Comparison of ENCODE assay signal across 14 cellular contexts in genomic region chr9:113585555-113585954, GRCh38.
A peak's percentile ranks its signal among the peaks of the same experiment; 100 is the strongest.
DNase-seq lines count a peak whose midpoint lies in the region; ATAC-seq, FAIRE-seq and TF ChIP-seq lines count a peak whose summit lies in the region.
"Had no signal": no experiment of that assay in that cellular context is flagged by ENCODE, and none has a peak within 500 bp of the region (broad histone marks: within the 10 kb centered on the region; RNA-seq: fewer than 3 reads in every experiment).

No MANE protein-coding gene starts in this region.

- H4K8ac ChIP-seq in H1 (ENCODE audit: extremely low read depth, insufficient read depth, low read length): no peak overlapping the region; the same call in 1 of the 2 replicates

- DNase-seq in T-helper 2 cell treated with Interferon-gamma antibody and Interleukin-4, amounts not matched to agents 5 μg/mL and 100 μg/mL, for 36 hours (ENCODE audit: low spot score): no peak
- DNase-seq in T-helper 2 cell: no peak
- no peak for DNase-seq in RWPE1 (ENCODE audit: low spot score)
- no peak for DNase-seq in H1 (ENCODE audit: low read depth in 1 of 2, low spot score in 2 of 2)
- DNase-seq in osteoblast (ENCODE audit: insufficient read length, low spot score, missing footprints): peak; percentile 32
- DNase-seq in NCI-H1092 treated with DMSO at 0.1 percent for 48 hours (lab: John Stamatoyannopoulos, UW): no peak
- no peak for DNase-seq in G401 (ENCODE audit: low spot score)
- DNase-seq: EL, NCI-H82, RPMI8226 had no signal

- H4K91ac ChIP-seq in H1 (replicated peaks; ENCODE audit: insufficient read length, low read length): no peak overlapping the region

- H3K27ac ChIP-seq in RWPE1 (peak overlapping the region; percentile 50), H1 (ENCODE audit: low read depth, low read length) (no peak overlapping the region), osteoblast (ENCODE audit: low read depth, low read length) (no peak overlapping the region)
- H3K27ac ChIP-seq: hepatocyte, tibial nerve had no signal

- TF ChIP-seq POLR2A in H1 (IDR thresholded peaks at IDR 0.05; ENCODE audit: control extremely low read depth in 1 of 2, low read depth in 2 of 2, low read length in 2 of 2): no peak

- H3K14ac ChIP-seq in H1 (ENCODE audit: insufficient read length): no peak overlapping the region

- H2BK5ac ChIP-seq in H1 (ENCODE audit: low read depth, low read length): 0 out of 2 replicates have a peak overlapping the region, but pooled peaks have one; percentile 44

- peaks cover 33% of the 10 kb centered on the region for H3K36me3 Mint-ChIP-seq in T-helper 2 cell treated with Interferon-gamma antibody and Interleukin-4, amounts not matched to agents 5 μg/mL and 100 μg/mL, for 36 hours (ENCODE audit: low read depth)

- WGBS in H1 (ENCODE audit: extremely low coverage in 1 of 2, insufficient coverage in 1 of 2, insufficient read length in 1 of 2, insufficient replicate concordance in 2 of 2, low coverage in 1 of 2, low lambda C conversion rate in 2 of 2, missing lambda C conversion rate in 1 of 2), 2 experiments: 92% methylated on average over 2 of the region's 2 CpGs; no CpG with 5 or more reads in 1 of the 2 experiments

- no peak for TF ChIP-seq RAD21 in H1 (IDR thresholded peaks at IDR 0.05 in 1 of 2, conservative IDR thresholded peaks at IDR 0.05 in 1 of 2; ENCODE audit: low read depth in 2 of 2, low read length in 2 of 2)

- H4K20me1 ChIP-seq in H1 (replicated peaks in 1 of 2; ENCODE audit: control insufficient read depth in 1 of 2, insufficient read depth in 2 of 2, low read length in 2 of 2) (no peaks in the 10 kb centered on the region), osteoblast (ENCODE audit: insufficient read depth, low read length) (no peaks in the 10 kb centered on the region)

- H3K27ac Mint-ChIP-seq in T-helper 2 cell treated with Interferon-gamma antibody and Interleukin-4, amounts not matched to agents 5 μg/mL and 100 μg/mL, for 36 hours: peak overlapping the region; percentile 12

- H2BK20ac ChIP-seq in H1 (ENCODE audit: low read length): no peak overlapping the region

- no peaks in the 10 kb centered on the region for H3K9me3 Mint-ChIP-seq in T-helper 2 cell treated with Interferon-gamma antibody and Interleukin-4, amounts not matched to agents 5 μg/mL and 100 μg/mL, for 36 hours

- H3K27me3 Mint-ChIP-seq in T-helper 2 cell treated with Interferon-gamma antibody and Interleukin-4, amounts not matched to agents 5 μg/mL and 100 μg/mL, for 36 hours (ENCODE audit: low read depth): no peaks in the 10 kb centered on the region

- H3K9me3 ChIP-seq in H1 (ENCODE audit: insufficient read depth in 2 of 2, low read depth in 1 of 2, low read length in 1 of 2) (no peaks in the 10 kb centered on the region), osteoblast (ENCODE audit: low read depth, low read length) (no peaks in the 10 kb centered on the region)
- H3K9me3 ChIP-seq: tibial nerve had no signal

- TF ChIP-seq EP300 in H1 (IDR thresholded peaks at IDR 0.05; ENCODE audit: borderline replicate concordance in 1 of 2, low read depth in 2 of 2, low read length in 2 of 2): no peak

- H3K9ac ChIP-seq in H1 (replicated peaks in 1 of 4; ENCODE audit: extremely low read depth in 1 of 4, low read depth in 3 of 4, low read length in 3 of 4): no peak overlapping the region

- no peaks in the 10 kb centered on the region for H3K79me1 ChIP-seq in H1 (ENCODE audit: low read depth, low read length)

- no peak for TF ChIP-seq CTCF in RWPE1 (conservative IDR thresholded peaks at IDR 0.05; ENCODE audit: low read depth)
- TF ChIP-seq CTCF in H1 (IDR thresholded peaks at IDR 0.05; ENCODE audit: control extremely low read depth in 1 of 3, insufficient read depth in 1 of 3, low read depth in 1 of 3, low read length in 3 of 3): no peak
- no peak for TF ChIP-seq CTCF in osteoblast (IDR thresholded peaks at IDR 0.05; ENCODE audit: extremely low read depth, low read depth, low read length)

- no peak overlapping the region for H3K56ac ChIP-seq in H1 (replicated peaks; ENCODE audit: insufficient read length, low read depth, low read length)

- CTCF ChIA-PET in RWPE1 (lab: Yijun Ruan, JAX) (interaction anchor here (1.4 kb wide), 1 partner anchor 139 kb away, joined by 3 read pairs; no protein-coding TSS in a partner anchor), H1 (lab: Charles Lee; ENCODE audit: partially characterized antibody) (interaction anchor here (0.9 to 28.3 kb wide), 6 partner anchors 67 to 610 kb away, joined by 3 to 1065 read pairs (median 5); partner anchors contain the start of genes C9orf43, CDC26, POLE3 and PRPF4)

- H3K4me1 ChIP-seq in H1 (replicated peaks in 1 of 4; ENCODE audit: control insufficient read depth in 3 of 4, insufficient read depth in 4 of 4, low read length in 3 of 4): no peaks in the 10 kb centered on the region
- peaks cover 16% of the 10 kb centered on the region for H3K4me1 ChIP-seq in osteoblast (ENCODE audit: insufficient read depth, low read length)

- H2BK15ac ChIP-seq in H1 (ENCODE audit: low read length): no peak overlapping the region

- no peak overlapping the region for H2BK120ac ChIP-seq in H1 (replicated peaks; ENCODE audit: low read depth, low read length)

- no peak overlapping the region for H2AFZ ChIP-seq in H1 (ENCODE audit: low read length)
- no peak overlapping the region for H2AFZ ChIP-seq in osteoblast (ENCODE audit: low read length)
- H2AFZ ChIP-seq: hepatocyte had no signal

- no peaks in the 10 kb centered on the region for H3K79me2 ChIP-seq in H1 (ENCODE audit: control insufficient read depth in 1 of 2, insufficient read depth in 2 of 2, low read length in 2 of 2)
- H3K79me2 ChIP-seq in osteoblast (ENCODE audit: insufficient read depth, low read length): peaks cover 14% of the 10 kb centered on the region
- H3K79me2 ChIP-seq: hepatocyte had no signal

- peaks cover 58% of the 10 kb centered on the region for H3K4me1 Mint-ChIP-seq in T-helper 2 cell treated with Interferon-gamma antibody and Interleukin-4, amounts not matched to agents 5 μg/mL and 100 μg/mL, for 36 hours (ENCODE audit: low read depth)

- H3K4me3 Mint-ChIP-seq in T-helper 2 cell treated with Interferon-gamma antibody and Interleukin-4, amounts not matched to agents 5 μg/mL and 100 μg/mL, for 36 hours: no peak overlapping the region

- H3K36me3 ChIP-seq in H1 (ENCODE audit: control insufficient read depth in 2 of 4, insufficient read depth in 4 of 4, low read length in 3 of 4) (peaks cover 0 to 4% (median 0%) of the 10 kb centered on the region in 4 experiments; a peak in 2 of 8 replicates), osteoblast (ENCODE audit: insufficient read depth, low read length) (peaks cover 30% of the 10 kb centered on the region)

- H3K27me3 ChIP-seq in H1 (replicated peaks in 1 of 4; ENCODE audit: control insufficient read depth in 3 of 4, extremely low read depth in 1 of 4, insufficient read depth in 3 of 4, low read length in 3 of 4) (no peaks in the 10 kb centered on the region), osteoblast (ENCODE audit: insufficient read depth, low read length) (no peaks in the 10 kb centered on the region)
- H3K27me3 ChIP-seq: hepatocyte, tibial nerve had no signal

- no peak overlapping the region for H3K4ac ChIP-seq in H1 (replicated peaks; ENCODE audit: insufficient read length, low read depth, low read length)

- H4K5ac ChIP-seq in H1 (ENCODE audit: insufficient read length, low read depth, low read length): no peak overlapping the region

- in situ Hi-C loops in G401 (cut with HindIII; ENCODE audit: low sequenced_read_pairs): no loop called here

- ATAC-seq in HG03108 (IDR thresholded peaks at IDR 0.05; ENCODE audit: unreplicated experiment): no peak

- H3K23me2 ChIP-seq in H1 (ENCODE audit: low read depth, low read length): peaks cover 2% of the 10 kb centered on the region; the same call in 1 of the 2 replicates

- no peak overlapping the region for H3K18ac ChIP-seq in H1 (ENCODE audit: extremely low read depth, low read length)

- no peak for FAIRE-seq in H1 (lab: Jason Lieb, UNC)
- FAIRE-seq: HTR-8/SVneo had no signal

- no peak overlapping the region for H2AK5ac ChIP-seq in H1 (ENCODE audit: low read depth, low read length)

- no peak overlapping the region for H2BK12ac ChIP-seq in H1 (ENCODE audit: low read depth, low read length)

- POLR2A ChIA-PET in RWPE1 (lab: Yijun Ruan, JAX; ENCODE audit: low non-redundant PET) (interaction anchor here (0.6 to 1.3 kb wide), 2 partner anchors 20 to 116 kb away, joined by 6 to 10 read pairs; no protein-coding TSS in a partner anchor), H1 (lab: Charles Lee; ENCODE audit: partially characterized antibody) (no interaction called here)

- H3K4me2 ChIP-seq in H1 (ENCODE audit: insufficient read depth in 1 of 2, low read depth in 2 of 2, low read length in 2 of 2) (no peak overlapping the region), osteoblast (ENCODE audit: insufficient read depth, low read length) (no peak overlapping the region)
- H3K4me2 ChIP-seq: hepatocyte had no signal

- H3K23ac ChIP-seq in H1 (ENCODE audit: insufficient read length): no peak overlapping the region

- H3K4me3 ChIP-seq in H1 (ENCODE audit: extremely low read depth in 1 of 4, insufficient read depth in 2 of 4, low read depth in 3 of 4, low read length in 4 of 4) (no peak overlapping the region), osteoblast (ENCODE audit: insufficient read depth, low read length) (no peak overlapping the region)
- H3K4me3 ChIP-seq: hepatocyte, tibial nerve had no signal

TF ChIP-seq in H1, 55 proteins besides CTCF, POLR2A, EP300 and RAD21:
- TF ChIP-seq RXRA (IDR thresholded peaks at IDR 0.05; ENCODE audit: insufficient read depth, low read depth, low read length) (no peak), KDM5A (IDR thresholded peaks at IDR 0.05; ENCODE audit: low read length) (no peak), TAF1 (IDR thresholded peaks at IDR 0.05; ENCODE audit: low read depth, low read length) (no peak), E2F6 (IDR thresholded peaks at IDR 0.05) (no peak), SIN3A (conservative IDR thresholded peaks at IDR 0.05 in 1 of 2, IDR thresholded peaks at IDR 0.05 in 1 of 2; ENCODE audit: low read depth in 1 of 2, low read length in 2 of 2) (no peak), CREB1 (IDR thresholded peaks at IDR 0.05) (no peak), JUN (IDR thresholded peaks at IDR 0.05; ENCODE audit: low read depth, low read length) (no peak), RBBP5 (IDR thresholded peaks at IDR 0.05; ENCODE audit: borderline replicate concordance, low read depth, low read length) (no peak), NRF1 (IDR thresholded peaks at IDR 0.05; ENCODE audit: low read depth, low read length) (no peak), TBP (IDR thresholded peaks at IDR 0.05; ENCODE audit: low read depth, low read length) (no peak), RFX5 (IDR thresholded peaks at IDR 0.05; ENCODE audit: borderline replicate concordance, low read depth, low read length) (no peak)
TF ChIP-seq in H1: peak in this region for 0.
